ENCODE assay signal across 18 cellular contexts in the genomic region with DNA sequence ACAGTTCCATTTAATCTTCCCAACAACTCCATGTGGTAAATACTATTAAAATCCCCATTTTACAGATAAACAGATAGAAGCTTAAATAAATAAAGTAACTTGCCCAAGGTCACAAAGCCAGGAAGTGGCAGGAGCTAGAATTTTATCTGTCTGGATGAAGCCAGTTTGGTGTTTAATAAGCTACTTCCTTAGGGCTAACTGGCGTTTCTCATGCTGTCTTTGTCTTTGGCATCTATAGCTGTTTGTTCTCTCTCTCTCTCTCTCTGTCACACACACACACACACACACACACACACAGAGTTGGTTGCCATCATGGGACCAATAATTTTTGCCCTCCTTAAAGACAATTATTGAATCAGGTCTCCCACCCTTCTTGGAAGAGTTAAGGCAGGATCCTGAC. TPM values are rescaled to one million over a fixed set of nuclear protein-coding genes. Genes with fewer than 3 reads are reported as not detected.
A peak's percentile ranks its signal among the peaks of the same experiment; 100 is the strongest.
DNase-seq lines count a peak whose midpoint lies in the region; ATAC-seq, FAIRE-seq and TF ChIP-seq lines count a peak whose summit lies in the region.
"Had no signal": no experiment of that assay in that cellular context is flagged by ENCODE, and none has a peak within 500 bp of the region (broad histone marks: within the 10 kb centered on the region; RNA-seq: fewer than 3 reads in every experiment).

No MANE protein-coding gene starts in this region.

- no peaks in the 10 kb centered on the region for H3K36me3 ChIP-seq in keratinocyte (ENCODE audit: control insufficient read depth in 2 of 2, extremely low read depth in 1 of 2, insufficient read depth in 2 of 2, low read length in 2 of 2)
- H3K36me3 ChIP-seq: MG63 had no signal

- H3K9me3 ChIP-seq in A549, result no peaks in the 10 kb centered on the region
- H3K9me3 ChIP-seq in keratinocyte (ENCODE audit: control insufficient read depth, low read depth, low read length), result no peaks in the 10 kb centered on the region
- H3K9me3 ChIP-seq: MG63 had no signal

- no peak for ATAC-seq in A549
- no peak for ATAC-seq in HG03460 (IDR thresholded peaks at IDR 0.05; ENCODE audit: unreplicated experiment)
- ATAC-seq: HepG2 had no signal

- H3K9ac ChIP-seq in keratinocyte (ENCODE audit: control insufficient read depth, extremely low read depth, insufficient read depth, low read length), result no peak overlapping the region
- H3K9ac ChIP-seq: KMS-11 had no signal

- no peaks in the 10 kb centered on the region for H3K9me1 ChIP-seq in keratinocyte (ENCODE audit: control insufficient read depth, extremely low read depth, insufficient read depth, low read length)

- H4K20me1 ChIP-seq in keratinocyte (ENCODE audit: control insufficient read depth, extremely low read depth, insufficient read depth, low read length), result no peaks in the 10 kb centered on the region

- CTCF ChIA-PET in A549 (lab: Yijun Ruan, JAX), result interaction anchor here (0.7 to 1.5 kb wide), 5 partner anchors 20 to 463 kb away, joined by 3 to 7 read pairs (median 3); no protein-coding TSS in a partner anchor

- no peak for FAIRE-seq in A549 (lab: Jason Lieb, UNC)
- peak; percentile 32 for FAIRE-seq in keratinocyte (lab: Jason Lieb, UNC)
- FAIRE-seq: A204.1, HepG2 had no signal

- WGBS in A549 (ENCODE audit: missing lambda C conversion rate), result 0% methylated on average over 1 of the region's 1 CpG

- peak in 1 of 2 experiments; percentile 80 for DNase-seq in A549 (ENCODE audit: low read depth in 1 of 2, low spot score in 1 of 2)
- peak; percentile 21 for DNase-seq in H4 (ENCODE audit: low spot score)
- peak; percentile 40 for DNase-seq in SW480 (ENCODE audit: low spot score)
- no peak for DNase-seq in keratinocyte (ENCODE audit: low read depth, low spot score)
- DNase-seq in NK-92 (lab: John Stamatoyannopoulos, UW; ENCODE audit: unreplicated experiment), result no peak
- no peak for DNase-seq in NCI-H446 treated with DMSO at 0.1 percent for 48 hours (lab: John Stamatoyannopoulos, UW)
- DNase-seq: DMS79, NCI-H1092, NCI-H146, NCI-H524 treated with DMSO at 0.1 percent for 48 hours, RPMI8226, SIG-M5 had no signal

- H3K4me2 ChIP-seq in A549 (peak overlapping the region; percentile 71), keratinocyte (ENCODE audit: control insufficient read depth, extremely low read depth, insufficient read depth, low read depth, low read length) (no peak overlapping the region)
- H3K4me2 ChIP-seq: KMS-11 had no signal

- H3K27me3 ChIP-seq in keratinocyte (ENCODE audit: control insufficient read depth, extremely low read depth, insufficient read depth, low read length), result no peaks in the 10 kb centered on the region
- H3K27me3 ChIP-seq: MG63 had no signal

- H2AFZ ChIP-seq in keratinocyte (ENCODE audit: control insufficient read depth, low read length), result no peak overlapping the region

- peaks cover 98% of the 10 kb centered on the region for H3K4me1 ChIP-seq in A549
- H3K4me1 ChIP-seq in keratinocyte (ENCODE audit: control insufficient read depth, extremely low read depth, insufficient read depth, low read length), result peaks cover 75% of the 10 kb centered on the region

- no peak for TF ChIP-seq EP300 in A549 (IDR thresholded peaks at IDR 0.05)

- dilution Hi-C loops in keratinocyte (cut with MboI; ENCODE audit: extremely low pct_ligation_motif_present, low sequenced_read_pairs), result no loop called here

- no peak for TF ChIP-seq POLR2A in A549 (IDR thresholded peaks at IDR 0.05; ENCODE audit: low read length)

- TF ChIP-seq CTCF in A549 (IDR thresholded peaks at IDR 0.05) (no peak), keratinocyte (optimal IDR thresholded peaks at IDR 0.05 in 1 of 3, IDR thresholded peaks at IDR 0.05 in 1 of 3, conservative IDR thresholded peaks at IDR 0.05 in 1 of 3; ENCODE audit: extremely low read depth in 1 of 3, insufficient read depth in 2 of 3, low read length in 3 of 3) (no peak)

- H3K27ac ChIP-seq in A549, result peak overlapping the region; percentile 89 to 96
- H3K27ac ChIP-seq in keratinocyte (ENCODE audit: control insufficient read depth, insufficient read depth, low read length), result peak overlapping the region; percentile 54
- H3K27ac ChIP-seq: KMS-11 had no signal

- H3K4me3 ChIP-seq in A549 (no peak overlapping the region), keratinocyte (ENCODE audit: control insufficient read depth in 2 of 3, extremely low read depth in 1 of 3, insufficient read depth in 2 of 3, low read depth in 1 of 3, low read length in 3 of 3) (no peak overlapping the region)
- H3K4me3 ChIP-seq: MG63 had no signal

- TF ChIP-seq RAD21 in A549 (conservative IDR thresholded peaks at IDR 0.05 in 1 of 2, IDR thresholded peaks at IDR 0.05 in 1 of 2), result no peak

- POLR2A ChIA-PET in A549 (lab: Yijun Ruan, JAX), result interaction anchor here (0.8 to 0.9 kb wide), 2 partner anchors 29 to 128 kb away, joined by 3 read pairs; no protein-coding TSS in a partner anchor

- H3K79me2 ChIP-seq in keratinocyte (ENCODE audit: control insufficient read depth, insufficient read depth, low read length), result no peaks in the 10 kb centered on the region

TF ChIP-seq in A549, 52 proteins besides CTCF, POLR2A, EP300 and RAD21 (continues in another document):
- TF ChIP-seq, protein P1, sequence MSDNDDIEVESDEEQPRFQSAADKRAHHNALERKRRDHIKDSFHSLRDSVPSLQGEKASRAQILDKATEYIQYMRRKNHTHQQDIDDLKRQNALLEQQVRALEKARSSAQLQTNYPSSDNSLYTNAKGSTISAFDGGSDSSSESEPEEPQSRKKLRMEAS (IDR thresholded peaks at IDR 0.05), result no peak
- TF ChIP-seq HOXB5 (CRISPR knock-in tag; IDR thresholded peaks at IDR 0.05), result no peak
- TF ChIP-seq, protein P2, sequence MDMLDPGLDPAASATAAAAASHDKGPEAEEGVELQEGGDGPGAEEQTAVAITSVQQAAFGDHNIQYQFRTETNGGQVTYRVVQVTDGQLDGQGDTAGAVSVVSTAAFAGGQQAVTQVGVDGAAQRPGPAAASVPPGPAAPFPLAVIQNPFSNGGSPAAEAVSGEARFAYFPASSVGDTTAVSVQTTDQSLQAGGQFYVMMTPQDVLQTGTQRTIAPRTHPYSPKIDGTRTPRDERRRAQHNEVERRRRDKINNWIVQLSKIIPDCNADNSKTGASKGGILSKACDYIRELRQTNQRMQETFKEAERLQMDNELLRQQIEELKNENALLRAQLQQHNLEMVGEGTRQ (IDR thresholded peaks at IDR 0.05), result no peak
- TF ChIP-seq, protein P3, sequence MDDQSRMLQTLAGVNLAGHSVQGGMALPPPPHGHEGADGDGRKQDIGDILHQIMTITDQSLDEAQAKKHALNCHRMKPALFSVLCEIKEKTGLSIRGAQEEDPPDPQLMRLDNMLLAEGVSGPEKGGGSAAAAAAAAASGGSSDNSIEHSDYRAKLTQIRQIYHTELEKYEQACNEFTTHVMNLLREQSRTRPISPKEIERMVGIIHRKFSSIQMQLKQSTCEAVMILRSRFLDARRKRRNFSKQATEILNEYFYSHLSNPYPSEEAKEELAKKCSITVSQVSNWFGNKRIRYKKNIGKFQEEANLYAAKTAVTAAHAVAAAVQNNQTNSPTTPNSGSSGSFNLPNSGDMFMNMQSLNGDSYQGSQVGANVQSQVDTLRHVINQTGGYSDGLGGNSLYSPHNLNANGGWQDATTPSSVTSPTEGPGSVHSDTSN (IDR thresholded peaks at IDR 0.05), result no peak
- no peak for TF ChIP-seq RNF2 (IDR thresholded peaks at IDR 0.05; ENCODE audit: borderline replicate concordance, low read depth)
- TF ChIP-seq, protein P4, sequence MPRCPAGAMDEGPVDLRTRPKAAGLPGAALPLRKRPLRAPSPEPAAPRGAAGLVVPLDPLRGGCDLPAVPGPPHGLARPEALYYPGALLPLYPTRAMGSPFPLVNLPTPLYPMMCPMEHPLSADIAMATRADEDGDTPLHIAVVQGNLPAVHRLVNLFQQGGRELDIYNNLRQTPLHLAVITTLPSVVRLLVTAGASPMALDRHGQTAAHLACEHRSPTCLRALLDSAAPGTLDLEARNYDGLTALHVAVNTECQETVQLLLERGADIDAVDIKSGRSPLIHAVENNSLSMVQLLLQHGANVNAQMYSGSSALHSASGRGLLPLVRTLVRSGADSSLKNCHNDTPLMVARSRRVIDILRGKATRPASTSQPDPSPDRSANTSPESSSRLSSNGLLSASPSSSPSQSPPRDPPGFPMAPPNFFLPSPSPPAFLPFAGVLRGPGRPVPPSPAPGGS (IDR thresholded peaks at IDR 0.05), result no peak
- TF ChIP-seq TP53 (CRISPR knock-in tag; IDR thresholded peaks at IDR 0.05), result no peak
- TF ChIP-seq HOXA7 (CRISPR knock-in tag; IDR thresholded peaks at IDR 0.05), result no peak
- peak; percentile 39; the same call in 1 of the 2 replicates for TF ChIP-seq GATA3 (IDR thresholded peaks at IDR 0.05; ENCODE audit: borderline replicate concordance)
- no peak for TF ChIP-seq CHD2 (IDR thresholded peaks at IDR 0.05; ENCODE audit: low read length, partially characterized antibody)
- TF ChIP-seq, protein P5, sequence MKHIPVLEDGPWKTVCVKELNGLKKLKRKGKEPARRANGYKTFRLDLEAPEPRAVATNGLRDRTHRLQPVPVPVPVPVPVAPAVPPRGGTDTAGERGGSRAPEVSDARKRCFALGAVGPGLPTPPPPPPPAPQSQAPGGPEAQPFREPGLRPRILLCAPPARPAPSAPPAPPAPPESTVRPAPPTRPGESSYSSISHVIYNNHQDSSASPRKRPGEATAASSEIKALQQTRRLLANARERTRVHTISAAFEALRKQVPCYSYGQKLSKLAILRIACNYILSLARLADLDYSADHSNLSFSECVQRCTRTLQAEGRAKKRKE (CRISPR knock-in tag; IDR thresholded peaks at IDR 0.05; ENCODE audit: low read depth), result no peak
- no peak for TF ChIP-seq MYC (IDR thresholded peaks at IDR 0.05; ENCODE audit: borderline replicate concordance, low read length)
- no peak for TF ChIP-seq RCOR1 (IDR thresholded peaks at IDR 0.05; ENCODE audit: low read depth, low read length)
- TF ChIP-seq KDM5A (IDR thresholded peaks at IDR 0.05), result no peak
- peak; percentile 36; the same call in 1 of the 2 replicates for TF ChIP-seq HDAC2 (IDR thresholded peaks at IDR 0.05)

RNA-seq across cellular contexts. Expression of a gene that starts 8.6 kb away (rescaled TPM):
- polyA plus RNA-seq in A549 (2011; rRNA removed) (4.4 and 5.1 TPM in 2 replicates), A549 (2017; fragmentation: RNase III; extraction: RNeasy Plus Mini Kit Qiagen cat#74134 plus additional on column Dnase treatment) (6.5 to 10.0 TPM (median 8.5 TPM) in 3 replicates), keratinocyte (0.18 to 0.77 TPM (median 0.23 TPM) in 3 replicates)
- polyA plus RNA-seq in A549 (2012; cell fraction: cytosol; rRNA removed), result 6.5 and 10.7 TPM in 2 replicates
- polyA plus RNA-seq in A549 (2012; cell fraction: nucleus; rRNA removed), result 8.3 and 12.5 TPM in 2 replicates
- polyA minus RNA-seq in A549 (2011; rRNA and poly(A)+ RNA removed), result 6.8 and 10.2 TPM in 2 replicates
- not detected in 2 replicates for total RNA-seq in H4 (2014; rRNA removed; shearing (Covaris generic))
- polyA plus RNA-seq in keratinocyte (2011; ENCODE audit: low read depth), result not detected
- 0.16 and 0.21 TPM in 2 replicates for polyA plus RNA-seq in keratinocyte (2011; cell fraction: cytosol; rRNA removed)
- 0.35 and 0.36 TPM in 2 replicates for polyA plus RNA-seq in keratinocyte (2011; cell fraction: nucleus; rRNA removed)
- 0.95 TPM in 1 of 2 replicates, not detected in the other for polyA plus RNA-seq in keratinocyte (2012; ENCODE audit: low replicate concordance)
- polyA minus RNA-seq in keratinocyte, result 0.30 to 2.1 TPM (median 0.42 TPM) in 3 replicates
- not detected for polyA minus RNA-seq in keratinocyte (2011; cell fraction: cytosol; rRNA and poly(A)+ RNA removed)
- polyA minus RNA-seq in keratinocyte (2011; cell fraction: nucleus; rRNA and poly(A)+ RNA removed), result 0.31 and 0.42 TPM in 2 replicates
- total RNA-seq: HepG2 had no signal
- polyA plus RNA-seq: CD14-positive monocyte, HepG2 had no signal

Comparison
In these comparisons a context has a peak if more than half of its experiments do, and no peak if none do; other contexts are left out.
1. DNase-seq: peak in H4 (single experiment) and SW480 (single experiment); none in keratinocyte (single experiment), NK-92 (single experiment) and NCI-H446 treated with DMSO at 0.1 percent for 48 hours (single experiment).